In genomic region chr6:156827382-156827781, GRCh38 we compare ENCODE assay signal across 10 cellular contexts. TPM values are rescaled to one million over a fixed set of nuclear protein-coding genes. Genes with fewer than 3 reads are reported as not detected.
A peak's percentile ranks its signal among the peaks of the same experiment; 100 is the strongest.
DNase-seq lines count a peak whose midpoint lies in the region; ATAC-seq, FAIRE-seq and TF ChIP-seq lines count a peak whose summit lies in the region.
"Had no signal": no experiment of that assay in that cellular context is flagged by ENCODE, and none has a peak within 500 bp of the region (broad histone marks: within the 10 kb centered on the region; RNA-seq: fewer than 3 reads in every experiment).

No MANE protein-coding gene starts in this region.

- peaks cover 98% of the 10 kb centered on the region for H3K79me2 ChIP-seq in Karpas-422 (ENCODE audit: low read length)
- peaks cover 100% of the 10 kb centered on the region for H3K79me2 ChIP-seq in neural progenitor cell (ENCODE audit: low read depth)

- H3K27me3 Mint-ChIP-seq in neural progenitor cell (ENCODE audit: insufficient read depth, low read depth) (no peaks in the 10 kb centered on the region), endodermal cell (ENCODE audit: insufficient read depth) (no peaks in the 10 kb centered on the region)

- peaks cover 47% of the 10 kb centered on the region for H3K4me1 ChIP-seq in A549
- peaks cover 33% of the 10 kb centered on the region for H3K4me1 ChIP-seq in Karpas-422 (ENCODE audit: low read length)
- H3K4me1 ChIP-seq in esophagus (ENCODE audit: control insufficient read depth in 2 of 2, insufficient read depth in 2 of 2, low read length in 1 of 2) = peaks cover 4 to 14% of the 10 kb centered on the region in 2 donors
- H3K4me1 ChIP-seq in neural progenitor cell = peaks cover 4% of the 10 kb centered on the region
- no peaks in the 10 kb centered on the region for H3K4me1 ChIP-seq in endodermal cell (ENCODE audit: control insufficient read depth, insufficient read depth, low read length)

- H3K9me3 ChIP-seq in A549 (no peaks in the 10 kb centered on the region), Karpas-422 (ENCODE audit: low read length) (no peaks in the 10 kb centered on the region), esophagus (ENCODE audit: control insufficient read depth in 2 of 2, insufficient read depth in 1 of 2, low read depth in 1 of 2, low read length in 1 of 2) (no peaks in the 10 kb centered on the region), neural progenitor cell (ENCODE audit: low read depth) (no peaks in the 10 kb centered on the region), endodermal cell (ENCODE audit: control insufficient read depth, low read length) (no peaks in the 10 kb centered on the region)
- H3K9me3 ChIP-seq: BLaER1 had no signal

- H3K27ac Mint-ChIP-seq in neural progenitor cell (peak overlapping the region; percentile 47), endodermal cell (no peak overlapping the region)

- POLR2A ChIA-PET in A549 (lab: Yijun Ruan, JAX) = interaction anchor here (1.4 kb wide), 1 partner anchor 47 kb away, joined by 3 read pairs; no protein-coding TSS in a partner anchor

- H3K4me3 ChIP-seq in A549 = no peak overlapping the region
- no peak overlapping the region for H3K4me3 ChIP-seq in Karpas-422 (ENCODE audit: low read length)
- H3K4me3 ChIP-seq in esophagus (ENCODE audit: low read depth in 1 of 2, low read length in 2 of 2) = no peak overlapping the region
- H3K4me3 ChIP-seq in neural progenitor cell = no peak overlapping the region
- H3K4me3 ChIP-seq in endodermal cell (ENCODE audit: low read length) = no peak overlapping the region
- H3K4me3 ChIP-seq: BLaER1, SK-N-MC had no signal

- TF ChIP-seq CTCF in A549 (IDR thresholded peaks at IDR 0.05) (no peak), neural progenitor cell (IDR thresholded peaks at IDR 0.05) (no peak), endodermal cell (conservative IDR thresholded peaks at IDR 0.05) (no peak)

- no peak overlapping the region for H3K9ac ChIP-seq in Karpas-422 (ENCODE audit: low read length)
- H3K9ac ChIP-seq in neural progenitor cell = no peak overlapping the region
- H3K9ac ChIP-seq in endodermal cell (ENCODE audit: extremely low read depth, low read length, poor library complexity, severe bottlenecking) = no peak overlapping the region
- H3K9ac ChIP-seq: BLaER1 had no signal

- H3K9me2 ChIP-seq in Karpas-422 (replicated peaks; ENCODE audit: insufficient read depth, low read length) = no peaks in the 10 kb centered on the region

- peaks cover 27% of the 10 kb centered on the region for H4K20me1 ChIP-seq in Karpas-422 (ENCODE audit: insufficient read depth, low read depth, low read length)
- peaks cover 93% of the 10 kb centered on the region for H4K20me1 ChIP-seq in neural progenitor cell (ENCODE audit: low read depth)

- no peaks in the 10 kb centered on the region for H3F3A ChIP-seq in neural progenitor cell (ENCODE audit: low read depth)

- CTCF ChIA-PET in A549 (lab: Yijun Ruan, JAX) = interaction anchor here (0.6 to 1.3 kb wide), 3 partner anchors 8 to 516 kb away, joined by 3 to 5 read pairs (median 3); no protein-coding TSS in a partner anchor

- TF ChIP-seq EP300 in A549 (IDR thresholded peaks at IDR 0.05) = no peak

- TF ChIP-seq RAD21 in A549 (conservative IDR thresholded peaks at IDR 0.05 in 1 of 2, IDR thresholded peaks at IDR 0.05 in 1 of 2) = no peak

- H3K4me2 ChIP-seq in A549 (peak overlapping the region; percentile 72), Karpas-422 (ENCODE audit: low read depth, low read length, poor library complexity, severe bottlenecking) (no peak overlapping the region), neural progenitor cell (no peak overlapping the region)
- H3K4me2 ChIP-seq: BLaER1 had no signal

- H3K27ac ChIP-seq in A549 = peak overlapping the region; percentile 76 to 78; a peak in 5 of 6 replicates
- H3K27ac ChIP-seq in Karpas-422 (ENCODE audit: low read length) = no peak overlapping the region
- H3K27ac ChIP-seq in esophagus (ENCODE audit: low read depth in 2 of 2, low read length in 1 of 2) = peak overlapping the region; percentile 6 to 14
- H3K27ac ChIP-seq in neural progenitor cell = no peak overlapping the region
- no peak overlapping the region for H3K27ac ChIP-seq in endodermal cell (ENCODE audit: low read depth, low read length)
- H3K27ac ChIP-seq: BLaER1, SK-N-MC had no signal

- no peak for DNase-seq in A549 (ENCODE audit: low read depth in 1 of 2, low spot score in 1 of 2)
- DNase-seq in Karpas-422 = peak; percentile 36
- DNase-seq in neural progenitor cell (ENCODE audit: low spot score) = no peak
- no peak for DNase-seq in OCI-M2 (lab: John Stamatoyannopoulos, UW; ENCODE audit: unreplicated experiment)
- no peak for DNase-seq in endodermal cell

- no peak overlapping the region for H3K4me3 Mint-ChIP-seq in neural progenitor cell
- H3K4me3 Mint-ChIP-seq in endodermal cell = no peak overlapping the region

- FAIRE-seq in A549 (lab: Jason Lieb, UNC) = no peak

- 75% methylated on average over 4 of the region's 4 CpGs for WGBS in A549 (ENCODE audit: missing lambda C conversion rate)
- 30 to 62% methylated on average over 4 of the region's 4 CpGs for WGBS in esophagus, 2 donors
- 91 to 94% methylated on average over 3 to 4 of the region's 4 CpGs for WGBS in endodermal cell (ENCODE audit: insufficient coverage in 1 of 2, insufficient read length in 1 of 2), 2 experiments

- no peak for TF ChIP-seq POLR2A in A549 (IDR thresholded peaks at IDR 0.05; ENCODE audit: low read length)

- H2AFZ ChIP-seq in Karpas-422 (ENCODE audit: low read length) = no peak overlapping the region
- no peak overlapping the region for H2AFZ ChIP-seq in neural progenitor cell (replicated peaks)

- H3K27me3 ChIP-seq in Karpas-422 (ENCODE audit: low read length) (no peaks in the 10 kb centered on the region), esophagus (ENCODE audit: control insufficient read depth in 1 of 2, insufficient read depth in 2 of 2, low read length in 2 of 2) (no peaks in the 10 kb centered on the region), neural progenitor cell (no peaks in the 10 kb centered on the region), endodermal cell (ENCODE audit: control insufficient read depth, insufficient read depth, low read length, poor library complexity, severe bottlenecking) (no peaks in the 10 kb centered on the region)
- H3K27me3 ChIP-seq: BLaER1 had no signal

- peaks cover 24% of the 10 kb centered on the region for H3K36me3 Mint-ChIP-seq in neural progenitor cell
- peaks cover 15% of the 10 kb centered on the region for H3K36me3 Mint-ChIP-seq in endodermal cell (ENCODE audit: low read depth)

- H3K4me1 Mint-ChIP-seq in neural progenitor cell (peaks cover 45% of the 10 kb centered on the region), endodermal cell (peaks cover 35% of the 10 kb centered on the region)

- peak; percentile 17 to 24; a peak in 3 of 6 replicates for ATAC-seq in A549
- no peak for ATAC-seq in HG03439 (IDR thresholded peaks at IDR 0.05; ENCODE audit: unreplicated experiment)
- no peak for ATAC-seq in GM21576 (IDR thresholded peaks at IDR 0.05; ENCODE audit: unreplicated experiment)

- H3K36me3 ChIP-seq in Karpas-422 (ENCODE audit: insufficient read depth, low read length) = peaks cover 14% of the 10 kb centered on the region; the same call in 1 of the 2 replicates
- H3K36me3 ChIP-seq in esophagus (ENCODE audit: control insufficient read depth in 2 of 2, insufficient read depth in 2 of 2, low read length in 1 of 2) = peaks cover 0 to 3% of the 10 kb centered on the region in 2 donors
- no peaks in the 10 kb centered on the region for H3K36me3 ChIP-seq in neural progenitor cell
- H3K36me3 ChIP-seq in endodermal cell (ENCODE audit: control insufficient read depth, insufficient read depth, low read length) = peaks cover 42% of the 10 kb centered on the region

- H3K9me3 Mint-ChIP-seq in neural progenitor cell = no peaks in the 10 kb centered on the region
- no peaks in the 10 kb centered on the region for H3K9me3 Mint-ChIP-seq in endodermal cell

TF ChIP-seq in A549, 52 proteins besides CTCF, POLR2A, EP300 and RAD21:
- no peak for TF ChIP-seq RFX5 (IDR thresholded peaks at IDR 0.05)
- no peak for TF ChIP-seq HOXB13 (CRISPR knock-in tag; IDR thresholded peaks at IDR 0.05; ENCODE audit: low read depth)
- TF ChIP-seq PBX3 (IDR thresholded peaks at IDR 0.05) = no peak
- TF ChIP-seq MAX (IDR thresholded peaks at IDR 0.05) = no peak
- TF ChIP-seq CBX2 (IDR thresholded peaks at IDR 0.05; ENCODE audit: borderline replicate concordance, low read depth) = no peak
- TF ChIP-seq USF2 (IDR thresholded peaks at IDR 0.05) = no peak

RNA-seq across cellular contexts. Expression of gene ARID1B, which starts 50.2 kb away (rescaled TPM):
- polyA plus RNA-seq in A549 (2011; rRNA removed) (16.3 and 19.2 TPM in 2 replicates), A549 (2017; fragmentation: RNase III; extraction: RNeasy Plus Mini Kit Qiagen cat#74134 plus additional on column Dnase treatment) (13.5 to 14.3 TPM (median 14.1 TPM) in 3 replicates), esophagus (10 to 100 TPM; 15.9 to 16.1 TPM)
- 10.8 and 12.2 TPM in 2 replicates for polyA plus RNA-seq in A549 (2012; cell fraction: cytosol; rRNA removed)
- 15.1 and 20.0 TPM in 2 replicates for polyA plus RNA-seq in A549 (2012; cell fraction: nucleus; rRNA removed)
- polyA minus RNA-seq in A549 (2011; rRNA and poly(A)+ RNA removed) = 93.0 and 94.2 TPM in 2 replicates
- 104 and 174 TPM in 2 replicates for total RNA-seq in Karpas-422 (2014; rRNA removed; shearing (Covaris generic); ENCODE audit: low replicate concordance)
- total RNA-seq in neural progenitor cell (ENCODE audit: low replicate concordance) (52.8 and 62.1 TPM in 2 replicates), endodermal cell (100 to 1,000 TPM in 1 of 2 donors, 10 to 100 TPM in 1; 74.0 to 110 TPM)
- polyA plus RNA-seq in endodermal cell (2013, experiment 1 of 2) = 44.9 TPM
- 47.0 TPM for polyA plus RNA-seq in endodermal cell (2013, experiment 2 of 2)

Comparison
In these comparisons a context has a peak if more than half of its experiments do, and no peak if none do; other contexts are left out.
1. ATAC-seq: peak in A549 (2 of 2); none in HG03439 (single experiment) and GM21576 (single experiment).
2. H3K27ac ChIP-seq: peak in A549 (2 of 2) and esophagus (2 of 2); none in Karpas-422 (single experiment), neural progenitor cell (single experiment) and endodermal cell (single experiment).